Comparison of ENCODE assay signal across 8 cellular contexts in genomic region chr11:64245401-64245796, GRCh38. TPM values are rescaled to one million over a fixed set of nuclear protein-coding genes. Genes with fewer than 3 reads are reported as not detected.
DNase-seq lines count a peak whose midpoint lies in the region; ATAC-seq and TF ChIP-seq lines count a peak whose summit lies in the region.

No MANE protein-coding gene starts in this region.

- peaks cover 29% of the 10 kb centered on the region for H3K4me1 ChIP-seq in osteoblast (ENCODE audit: insufficient read depth, low read length)

- TF ChIP-seq CTCF in fibroblast of mammary gland (conservative IDR thresholded peaks at IDR 0.05; ENCODE audit: control insufficient read depth, insufficient read depth, low read depth, low read length), result no peak
- TF ChIP-seq CTCF in osteoblast (IDR thresholded peaks at IDR 0.05; ENCODE audit: extremely low read depth, low read depth, low read length), result no peak
- no peak for TF ChIP-seq CTCF in GM20000 (IDR thresholded peaks at IDR 0.05; ENCODE audit: extremely low read depth, missing control alignments)

- H3K9me3 ChIP-seq in osteoblast (ENCODE audit: low read depth, low read length), result no peaks in the 10 kb centered on the region

- peaks cover 8% of the 10 kb centered on the region for H4K20me1 ChIP-seq in osteoblast (ENCODE audit: insufficient read depth, low read length)

- H3K27me3 ChIP-seq in osteoblast (ENCODE audit: insufficient read depth, low read length), result no peaks in the 10 kb centered on the region

- H3K79me2 ChIP-seq in osteoblast (ENCODE audit: insufficient read depth, low read length), result peaks cover 42% of the 10 kb centered on the region

- peak overlapping the region; percentile 91 for H3K4me2 ChIP-seq in osteoblast (ENCODE audit: insufficient read depth, low read length)

- H3K4me3 ChIP-seq in fibroblast of mammary gland (ENCODE audit: control insufficient read depth, low read depth, low read length) (peak overlapping the region; percentile 98), osteoblast (ENCODE audit: insufficient read depth, low read length) (peak overlapping the region; percentile 97)

- H3K36me3 ChIP-seq in osteoblast (ENCODE audit: insufficient read depth, low read length), result peaks cover 15% of the 10 kb centered on the region

- H3K27ac ChIP-seq in osteoblast (ENCODE audit: low read depth, low read length), result peak overlapping the region; percentile 85

- H3K27ac Mint-ChIP-seq in activated T-cell treated with anti-CD3 and anti-CD28 coated beads, Interleukin-2, amount 50 U/mL, for 24 hours, result peak overlapping the region; percentile 98

- DNase-seq in activated T-cell treated with anti-CD3 and anti-CD28 coated beads, Interleukin-2, amount 50 U/mL, for 24 hours, result peak; percentile 59
- DNase-seq in activated T-cell treated with anti-CD3 and anti-CD28 coated beads, Interleukin-2, amount 50 U/mL, for 48 hours, result no peak
- DNase-seq in activated CD4-positive, alpha-beta T cell treated with anti-CD3 and anti-CD28 coated beads for 1 hour, result peak; percentile 19
- no peak for DNase-seq in fibroblast of mammary gland (ENCODE audit: low read depth)
- DNase-seq in osteoblast (ENCODE audit: insufficient read length, low spot score, missing footprints), result peak; percentile 94
- DNase-seq in GM20000 (ENCODE audit: low spot score), result no peak
- no peak for DNase-seq in KG1 (lab: John Stamatoyannopoulos, UW)

- no peak for ATAC-seq in HG02852 (IDR thresholded peaks at IDR 0.05; ENCODE audit: unreplicated experiment)

- H3K27me3 Mint-ChIP-seq in activated T-cell treated with anti-CD3 and anti-CD28 coated beads, Interleukin-2, amount 50 U/mL, for 24 hours, result no peaks in the 10 kb centered on the region

- no peaks in the 10 kb centered on the region for H3K9me3 Mint-ChIP-seq in activated T-cell treated with anti-CD3 and anti-CD28 coated beads, Interleukin-2, amount 50 U/mL, for 24 hours

- peaks cover 40% of the 10 kb centered on the region for H3K4me1 Mint-ChIP-seq in activated T-cell treated with anti-CD3 and anti-CD28 coated beads, Interleukin-2, amount 50 U/mL, for 24 hours (ENCODE audit: low read depth)

- no peak overlapping the region for H2AFZ ChIP-seq in osteoblast (ENCODE audit: low read length)

- peak overlapping the region; percentile 95 for H3K4me3 Mint-ChIP-seq in activated T-cell treated with anti-CD3 and anti-CD28 coated beads, Interleukin-2, amount 50 U/mL, for 24 hours

- H3K36me3 Mint-ChIP-seq in activated T-cell treated with anti-CD3 and anti-CD28 coated beads, Interleukin-2, amount 50 U/mL, for 24 hours (ENCODE audit: low read depth), result peaks cover 45% of the 10 kb centered on the region

RNA-seq across cellular contexts. Expression of gene PPP1R14B, which starts 1.3 kb away (rescaled TPM):
- 136 and 139 TPM in 2 replicates for total RNA-seq in osteoblast

RNA-seq across cellular contexts. Expression of gene FKBP2, which starts 4.5 kb away (rescaled TPM):
- total RNA-seq in osteoblast, result 31.1 and 32.7 TPM in 2 replicates

RNA-seq across cellular contexts. Expression of gene PLCB3, which starts 5.9 kb away (rescaled TPM):
- 25.3 and 25.6 TPM in 2 replicates for total RNA-seq in osteoblast

RNA-seq across cellular contexts. Expression of gene VEGFB, which starts 11.0 kb away (rescaled TPM):
- 37.6 and 41.5 TPM in 2 replicates for total RNA-seq in osteoblast

RNA-seq across cellular contexts. Expression of gene DNAJC4, which starts 15.1 kb away (rescaled TPM):
- total RNA-seq in osteoblast, result 8.0 and 9.8 TPM in 2 replicates

Comparison
In these comparisons a context has a peak if more than half of its experiments do, and no peak if none do; other contexts are left out.
1. DNase-seq: peak in activated T-cell treated with anti-CD3 and anti-CD28 coated beads, Interleukin-2, amount 50 U/mL, for 24 hours (single experiment), activated CD4-positive, alpha-beta T cell treated with anti-CD3 and anti-CD28 coated beads for 1 hour (single experiment) and osteoblast (single experiment); none in activated T-cell treated with anti-CD3 and anti-CD28 coated beads, Interleukin-2, amount 50 U/mL, for 48 hours (0 of 2), fibroblast of mammary gland (single experiment), GM20000 (single experiment) and KG1 (single experiment).